3 cellular contexts compared by ENCODE assay signal in the genomic region with DNA sequence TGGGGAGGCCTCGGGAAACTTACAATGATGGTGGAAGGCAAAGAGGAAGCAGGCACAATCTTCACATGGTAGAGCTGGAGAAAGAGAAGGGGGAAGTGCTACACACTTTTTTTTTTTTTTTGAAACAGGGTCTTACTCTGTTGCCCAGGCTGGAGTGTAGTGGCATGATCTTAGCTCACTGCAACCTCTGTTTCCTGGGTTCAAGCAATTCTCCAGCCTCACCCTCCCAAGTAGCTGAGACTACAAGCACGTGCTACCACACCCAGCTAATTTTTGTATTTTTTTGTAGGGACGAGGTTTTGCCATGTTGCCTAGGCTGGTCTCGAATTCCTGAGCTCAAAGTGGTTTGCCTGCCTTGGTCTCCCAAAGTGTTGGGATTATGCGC. TPM values are rescaled to one million over a fixed set of nuclear protein-coding genes. Genes with fewer than 3 reads are reported as not detected.
"Had no signal": no experiment of that assay in that cellular context is flagged by ENCODE, and none has a peak within 500 bp of the region (broad histone marks: within the 10 kb centered on the region; RNA-seq: fewer than 3 reads in every experiment).

No MANE protein-coding gene starts in this region.

RNA-seq across cellular contexts. Expression of a gene that starts 48.2 kb away (rescaled TPM):
- total RNA-seq: activated CD4-positive, alpha-beta T cell treated with anti-CD3 and anti-CD28 coated beads, Interleukin-2, amount 10 ng/mL, durations not matched to agents 24 days and 14 days; activated naive CD8-positive, alpha-beta T cell treated with anti-CD3 and anti-CD28 coated beads, Interleukin-2, amount 10 ng/mL, durations not matched to agents 7 days and 5 days; M059J had no signal
